ENCODE assay signal across 15 cellular contexts in genomic region chr20:33556237-33556636, GRCh38.
A peak's percentile ranks its signal among the peaks of the same experiment; 100 is the strongest.
DNase-seq lines count a peak whose midpoint lies in the region; ATAC-seq and TF ChIP-seq lines count a peak whose summit lies in the region.
"Had no signal": no experiment of that assay in that cellular context is flagged by ENCODE, and none has a peak within 500 bp of the region (broad histone marks: within the 10 kb centered on the region; RNA-seq: fewer than 3 reads in every experiment).

No MANE protein-coding gene starts in this region.

- H3K4me3 Mint-ChIP-seq in activated T-cell treated with anti-CD3 and anti-CD28 coated beads, Interleukin-2, amount 50 U/mL, for 24 hours = no peak overlapping the region
- no peak overlapping the region for H3K4me3 Mint-ChIP-seq in activated T-cell treated with anti-CD3 and anti-CD28 coated beads, Interleukin-2, amount 50 U/mL, for 4 hours
- H3K4me3 Mint-ChIP-seq in T-helper 17 cell (peak overlapping the region; percentile 80), nephron progenitor cell (no peak overlapping the region)
- no peak overlapping the region for H3K4me3 Mint-ChIP-seq in stimulated activated memory B cell treated with anti-CD40 and anti-IgM and Interleukin-4, amounts not matched to agents 10 μg/mL and 1 μg/mL and 100 μg/mL, for 72 hours

- ATAC-seq in activated T-cell treated with anti-CD3 and anti-CD28 coated beads, Interleukin-2, amount 50 U/mL, for 4 hours = no peak
- ATAC-seq in T-helper 17 cell = no peak
- ATAC-seq in stimulated activated memory B cell treated with anti-CD40 and anti-IgM and Interleukin-4, amounts not matched to agents 10 μg/mL and 1 μg/mL and 100 μg/mL, for 72 hours = no peak
- no peak for ATAC-seq in GM21786 (IDR thresholded peaks at IDR 0.05; ENCODE audit: unreplicated experiment)
- ATAC-seq: GM12878, Panc1 had no signal

- DNase-seq in activated T-cell treated with anti-CD3 and anti-CD28 coated beads, Interleukin-2, amount 50 U/mL, for 24 hours = no peak
- DNase-seq in activated T-cell treated with anti-CD3 and anti-CD28 coated beads, Interleukin-2, amount 50 U/mL, for 4 hours = no peak
- DNase-seq in T-helper 17 cell (no peak), hepatocyte (ENCODE audit: low spot score) (no peak), nephron progenitor cell (no peak), C1 segment of cervical spinal cord (lab: John Stamatoyannopoulos, UW) (no peak)
- DNase-seq: ACHN, esophagus squamous epithelium, head of caudate nucleus, NCI-H2029, NCI-H69 had no signal

- H3K9me3 Mint-ChIP-seq in activated T-cell treated with anti-CD3 and anti-CD28 coated beads, Interleukin-2, amount 50 U/mL, for 24 hours = no peaks in the 10 kb centered on the region
- no peaks in the 10 kb centered on the region for H3K9me3 Mint-ChIP-seq in activated T-cell treated with anti-CD3 and anti-CD28 coated beads, Interleukin-2, amount 50 U/mL, for 4 hours
- H3K9me3 Mint-ChIP-seq in stimulated activated memory B cell treated with anti-CD40 and anti-IgM and Interleukin-4, amounts not matched to agents 10 μg/mL and 1 μg/mL and 100 μg/mL, for 72 hours = no peaks in the 10 kb centered on the region
- peaks cover 15% of the 10 kb centered on the region for H3K9me3 Mint-ChIP-seq in nephron progenitor cell

- H3K4me1 ChIP-seq in hepatocyte (ENCODE audit: insufficient read depth) = peaks cover 15% of the 10 kb centered on the region

- H3K27me3 ChIP-seq in hepatocyte = no peaks in the 10 kb centered on the region
- H3K27me3 ChIP-seq: esophagus squamous epithelium had no signal

- no peak for TF ChIP-seq CTCF in hepatocyte (IDR thresholded peaks at IDR 0.05; ENCODE audit: poor library complexity)
- no peak for TF ChIP-seq CTCF in nephron progenitor cell (IDR thresholded peaks at IDR 0.05)

- no peak overlapping the region for H3K4me2 ChIP-seq in hepatocyte

- H3K9me3 ChIP-seq in T-helper 17 cell (ENCODE audit: control insufficient read depth, low read length, poor library complexity, severe bottlenecking) (no peaks in the 10 kb centered on the region), hepatocyte (ENCODE audit: low read depth) (no peaks in the 10 kb centered on the region)
- H3K9me3 ChIP-seq: esophagus squamous epithelium had no signal

- peaks cover 34% of the 10 kb centered on the region for H3K4me1 Mint-ChIP-seq in activated T-cell treated with anti-CD3 and anti-CD28 coated beads, Interleukin-2, amount 50 U/mL, for 24 hours (ENCODE audit: low read depth)
- peaks cover 32% of the 10 kb centered on the region for H3K4me1 Mint-ChIP-seq in activated T-cell treated with anti-CD3 and anti-CD28 coated beads, Interleukin-2, amount 50 U/mL, for 4 hours (ENCODE audit: low read depth)
- H3K4me1 Mint-ChIP-seq in T-helper 17 cell = peaks cover 16% of the 10 kb centered on the region
- H3K4me1 Mint-ChIP-seq in stimulated activated memory B cell treated with anti-CD40 and anti-IgM and Interleukin-4, amounts not matched to agents 10 μg/mL and 1 μg/mL and 100 μg/mL, for 72 hours = peaks cover 32% of the 10 kb centered on the region
- H3K4me1 Mint-ChIP-seq in nephron progenitor cell = peaks cover 51% of the 10 kb centered on the region

- H3K79me2 ChIP-seq in hepatocyte = peaks cover 69% of the 10 kb centered on the region

- H3K27ac Mint-ChIP-seq in activated T-cell treated with anti-CD3 and anti-CD28 coated beads, Interleukin-2, amount 50 U/mL, for 24 hours = peak overlapping the region; percentile 79
- H3K27ac Mint-ChIP-seq in T-helper 17 cell (peak overlapping the region; percentile 98), nephron progenitor cell (no peak overlapping the region)
- peak overlapping the region; percentile 87 for H3K27ac Mint-ChIP-seq in stimulated activated memory B cell treated with anti-CD40 and anti-IgM and Interleukin-4, amounts not matched to agents 10 μg/mL and 1 μg/mL and 100 μg/mL, for 72 hours

- H2AFZ ChIP-seq in hepatocyte = no peak overlapping the region

- H3K36me3 Mint-ChIP-seq in activated T-cell treated with anti-CD3 and anti-CD28 coated beads, Interleukin-2, amount 50 U/mL, for 24 hours (ENCODE audit: low read depth) = peaks cover 15% of the 10 kb centered on the region
- H3K36me3 Mint-ChIP-seq in activated T-cell treated with anti-CD3 and anti-CD28 coated beads, Interleukin-2, amount 50 U/mL, for 4 hours (ENCODE audit: insufficient read depth) = peaks cover 21% of the 10 kb centered on the region
- H3K36me3 Mint-ChIP-seq in T-helper 17 cell (ENCODE audit: low read depth) (peaks cover 2% of the 10 kb centered on the region), nephron progenitor cell (ENCODE audit: low read depth) (peaks cover 66% of the 10 kb centered on the region)
- peaks cover 29% of the 10 kb centered on the region for H3K36me3 Mint-ChIP-seq in stimulated activated memory B cell treated with anti-CD40 and anti-IgM and Interleukin-4, amounts not matched to agents 10 μg/mL and 1 μg/mL and 100 μg/mL, for 72 hours

- no peak overlapping the region for H3K4me3 ChIP-seq in hepatocyte
- H3K4me3 ChIP-seq: esophagus squamous epithelium, GM12878 had no signal

- H3K27me3 Mint-ChIP-seq in activated T-cell treated with anti-CD3 and anti-CD28 coated beads, Interleukin-2, amount 50 U/mL, for 24 hours = no peaks in the 10 kb centered on the region
- no peaks in the 10 kb centered on the region for H3K27me3 Mint-ChIP-seq in activated T-cell treated with anti-CD3 and anti-CD28 coated beads, Interleukin-2, amount 50 U/mL, for 4 hours (ENCODE audit: low read depth)
- H3K27me3 Mint-ChIP-seq in T-helper 17 cell = no peaks in the 10 kb centered on the region
- H3K27me3 Mint-ChIP-seq in stimulated activated memory B cell treated with anti-CD40 and anti-IgM and Interleukin-4, amounts not matched to agents 10 μg/mL and 1 μg/mL and 100 μg/mL, for 72 hours = no peaks in the 10 kb centered on the region
- peaks cover 6% of the 10 kb centered on the region for H3K27me3 Mint-ChIP-seq in nephron progenitor cell (ENCODE audit: low read depth, poor library complexity)

- no peaks in the 10 kb centered on the region for H3K36me3 ChIP-seq in hepatocyte (replicated peaks; ENCODE audit: insufficient read depth, low read depth)

- no peaks in the 10 kb centered on the region for H3K9me2 ChIP-seq in hepatocyte (replicated peaks; ENCODE audit: insufficient read depth)

- peak overlapping the region; percentile 59 for H3K27ac ChIP-seq in hepatocyte

- WGBS in hepatocyte (ENCODE audit: low lambda C conversion rate, missing lambda C conversion rate) = 96% methylated on average over 3 of the region's 3 CpGs

- no peaks in the 10 kb centered on the region for H4K20me1 ChIP-seq in hepatocyte (ENCODE audit: insufficient read depth, poor library complexity, severe bottlenecking)
